In genomic region chr11:47960015-47960414, GRCh38 we compare ENCODE assay signal across 27 cellular contexts.
"Had no signal": no experiment of that assay in that cellular context is flagged by ENCODE, and none has a peak within 500 bp of the region (broad histone marks: within the 10 kb centered on the region; RNA-seq: fewer than 3 reads in every experiment).

No MANE protein-coding gene starts in this region.

- H3K27me3 Mint-ChIP-seq: stimulated activated memory B cell treated with anti-CD40 and anti-IgM and Interleukin-4, amounts not matched to agents 10 μg/mL and 1 μg/mL and 100 μg/mL, for 72 hours; stimulated activated naive B cell treated with anti-CD40 and anti-IgM and Interleukin-4, amounts not matched to agents 10 μg/mL and 1 μg/mL and 100 μg/mL, for 72 hours; stimulated activated naive CD8-positive, alpha-beta T cell treated with anti-CD3 and anti-CD28 coated beads, Interleukin-15, amount 100 ng/mL, for 72 hours; stimulated activated naive CD8-positive, alpha-beta T cell treated with anti-CD3 and anti-CD28 coated beads, Interleukin-15, Interleukin-2, amounts not matched to agents 100 ng/mL and 50 ng/mL, for 24 hours; type B pancreatic cell had no signal

- H3K36me3 Mint-ChIP-seq: stimulated activated effector memory CD8-positive, alpha-beta T cell treated with anti-CD3 and anti-CD28 coated beads, Interleukin-12 subunit alpha, Interleukin-12 subunit beta, amount 100 ng/mL, for 72 hours; stimulated activated memory B cell treated with anti-CD40 and anti-IgM and Interleukin-4, amounts not matched to agents 10 μg/mL and 1 μg/mL and 100 μg/mL, for 72 hours; stimulated activated naive B cell treated with anti-CD40 and anti-IgM and Interleukin-4, amounts not matched to agents 10 μg/mL and 1 μg/mL and 100 μg/mL, for 72 hours; type B pancreatic cell had no signal

- DNase-seq: stimulated activated CD4-positive, alpha-beta T cell treated with anti-CD3 and anti-CD28 coated beads, Interleukin-2, amount 100 ng/mL, for 48 hours; stimulated activated CD4-positive, alpha-beta T cell treated with anti-CD3 and anti-CD28 coated beads, Interleukin-4, amount 100 ng/mL, for 1 hour; stimulated activated CD4-positive, alpha-beta T cell treated with anti-CD3 and anti-CD28 coated beads, Interleukin-4, amount 100 ng/mL, for 24 hours; stimulated activated CD4-positive, alpha-beta T cell treated with anti-CD3 and anti-CD28 coated beads, Interleukin-4, amount 100 ng/mL, for 4 hours; stimulated activated CD8-positive, alpha-beta memory T cell treated with anti-CD3 and anti-CD28 coated beads, Interleukin-4, amount 100 ng/mL, for 48 hours; stimulated activated naive B cell treated with anti-CD40 and anti-IgM and Interleukin-4, amounts not matched to agents 10 μg/mL and 1 μg/mL and 100 μg/mL, for 72 hours; stimulated activated naive CD4-positive, alpha-beta T cell; stimulated activated naive CD4-positive, alpha-beta T cell treated with Interleukin-2 at 50 U/mL for 16 hours; stimulated activated naive CD8-positive, alpha-beta T cell treated with anti-CD3 and anti-CD28 coated beads, Interleukin-15, amount 100 ng/mL, for 72 hours; stimulated activated naive CD8-positive, alpha-beta T cell treated with anti-CD3 and anti-CD28 coated beads, Interleukin-15, Interleukin-2, amounts not matched to agents 100 U/mL and 50 U/mL, for 24 hours; stomach; substantia nigra; testis; tibial artery; transverse colon; trophoblast cell; uterus had no signal

- H3K4me1 Mint-ChIP-seq: stimulated activated effector memory CD8-positive, alpha-beta T cell treated with anti-CD3 and anti-CD28 coated beads, Interleukin-12 subunit alpha, Interleukin-12 subunit beta, amount 100 ng/mL, for 72 hours had no signal

- H3K9me3 Mint-ChIP-seq: stimulated activated effector memory CD8-positive, alpha-beta T cell treated with anti-CD3 and anti-CD28 coated beads, Interleukin-12 subunit alpha, Interleukin-12 subunit beta, amount 100 ng/mL, for 72 hours; stimulated activated memory B cell treated with anti-CD40 and anti-IgM and Interleukin-4, amounts not matched to agents 10 μg/mL and 1 μg/mL and 100 μg/mL, for 72 hours; stimulated activated naive B cell treated with anti-CD40 and anti-IgM and Interleukin-4, amounts not matched to agents 10 μg/mL and 1 μg/mL and 100 μg/mL, for 72 hours; stimulated activated naive CD8-positive, alpha-beta T cell treated with anti-CD3 and anti-CD28 coated beads, Interleukin-15, amount 100 ng/mL, for 72 hours; stimulated activated naive CD8-positive, alpha-beta T cell treated with anti-CD3 and anti-CD28 coated beads, Interleukin-15, Interleukin-2, amounts not matched to agents 100 ng/mL and 50 ng/mL, for 24 hours; type B pancreatic cell had no signal

- ATAC-seq: stimulated activated effector memory CD8-positive, alpha-beta T cell treated with anti-CD3 and anti-CD28 coated beads, Interleukin-12 subunit alpha, Interleukin-12 subunit beta, amount 100 ng/mL, for 72 hours; stimulated activated memory B cell treated with anti-CD40 and anti-IgM and Interleukin-4, amounts not matched to agents 10 μg/mL and 1 μg/mL and 100 μg/mL, for 72 hours; stimulated activated naive B cell treated with anti-CD40 and anti-IgM and Interleukin-4, amounts not matched to agents 10 μg/mL and 1 μg/mL and 100 μg/mL, for 72 hours; stimulated activated naive CD8-positive, alpha-beta T cell treated with anti-CD3 and anti-CD28 coated beads, Interleukin-15, amount 100 ng/mL, for 72 hours; stimulated activated naive CD8-positive, alpha-beta T cell treated with anti-CD3 and anti-CD28 coated beads, Interleukin-15, Interleukin-2, amounts not matched to agents 100 U/mL and 50 U/mL, for 24 hours had no signal

- H3K4me3 Mint-ChIP-seq: stimulated activated effector memory CD8-positive, alpha-beta T cell treated with anti-CD3 and anti-CD28 coated beads, Interleukin-12 subunit alpha, Interleukin-12 subunit beta, amount 100 ng/mL, for 72 hours; stimulated activated memory B cell treated with anti-CD40 and anti-IgM and Interleukin-4, amounts not matched to agents 10 μg/mL and 1 μg/mL and 100 μg/mL, for 72 hours; stimulated activated naive B cell treated with anti-CD40 and anti-IgM and Interleukin-4, amounts not matched to agents 10 μg/mL and 1 μg/mL and 100 μg/mL, for 72 hours; stimulated activated naive CD8-positive, alpha-beta T cell treated with anti-CD3 and anti-CD28 coated beads, Interleukin-15, amount 100 ng/mL, for 72 hours; stimulated activated naive CD8-positive, alpha-beta T cell treated with anti-CD3 and anti-CD28 coated beads, Interleukin-15, Interleukin-2, amounts not matched to agents 100 ng/mL and 50 ng/mL, for 24 hours; type B pancreatic cell had no signal

- H3K36me3 ChIP-seq: stomach, suprapubic skin, thoracic aorta, thyroid gland, tibial artery, tibial nerve, transverse colon, upper lobe of left lung, uterus, vagina had no signal

- H3K27ac ChIP-seq: stomach, suprapubic skin, testis, thoracic aorta, thyroid gland, tibial artery, tibial nerve, transverse colon, upper lobe of left lung, uterus, vagina had no signal

- H3K4me1 ChIP-seq: stomach, suprapubic skin, testis, thyroid gland, tibial artery, tibial nerve, transverse colon, upper lobe of left lung, uterus, vagina had no signal

- H3K9me3 ChIP-seq: stomach, suprapubic skin, testis, thoracic aorta, thyroid gland, tibial artery, tibial nerve, transverse colon, upper lobe of left lung, uterus, vagina had no signal

- H3K4me3 ChIP-seq: stomach, suprapubic skin, testis, thoracic aorta, thyroid gland, tibial artery, tibial nerve, transverse colon, upper lobe of left lung, uterus, vagina had no signal

- H3K27me3 ChIP-seq: stomach, suprapubic skin, testis, thyroid gland, tibial artery, tibial nerve, transverse colon, upper lobe of left lung, uterus, vagina had no signal
